1 cellular context compared by ENCODE assay signal in genomic region chr15:25880877-25881276, GRCh38. TPM values are rescaled to one million over a fixed set of nuclear protein-coding genes. Genes with fewer than 3 reads are reported as not detected.
"Had no signal": no experiment of that assay in that cellular context is flagged by ENCODE, and none has a peak within 500 bp of the region (broad histone marks: within the 10 kb centered on the region; RNA-seq: fewer than 3 reads in every experiment).

No MANE protein-coding gene starts in this region.

RNA-seq across cellular contexts. Expression of gene ATP10A, which starts 17.8 kb away (rescaled TPM):
- polyA plus RNA-seq: K562 had no signal
